Comparison of ENCODE assay signal across 29 cellular contexts in the genomic region with DNA sequence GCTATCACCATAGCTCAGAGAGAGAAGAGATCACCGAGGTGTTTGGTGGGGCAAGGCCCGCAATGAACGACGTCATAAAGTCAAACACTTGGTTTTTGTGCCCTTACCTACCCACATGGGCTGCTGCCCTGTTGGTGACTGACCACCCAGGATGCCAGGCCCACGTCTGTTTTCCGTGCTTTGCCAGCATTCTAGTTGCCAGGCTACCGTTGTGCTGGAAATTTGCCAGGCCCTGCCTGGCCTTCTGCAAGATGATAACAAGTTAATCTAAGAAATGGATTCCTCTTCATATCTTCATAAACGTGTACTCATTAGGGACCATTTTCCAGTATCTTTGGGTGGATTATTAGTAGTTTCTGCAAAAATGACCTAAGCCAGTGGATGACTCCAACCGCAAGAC. TPM values are rescaled to one million over a fixed set of nuclear protein-coding genes. Genes with fewer than 3 reads are reported as not detected.
"Had no signal": no experiment of that assay in that cellular context is flagged by ENCODE, and none has a peak within 500 bp of the region (broad histone marks: within the 10 kb centered on the region; RNA-seq: fewer than 3 reads in every experiment).

No MANE protein-coding gene starts in this region.

- H3K36me3 ChIP-seq: esophagus muscularis mucosa, gastroesophageal sphincter, heart right ventricle, left lung, neutrophil, right lobe of liver, stomach, tibial artery had no signal

- H3K4me1 Mint-ChIP-seq: endodermal cell, naive B cell, neural crest cell had no signal

- H3K27me3 ChIP-seq: left lung, right lobe of liver had no signal

- H3K9me3 Mint-ChIP-seq: dendritic cell treated with granulocyte-macrophage colony-stimulating factor and Interleukin-4, amounts not matched to agents 40 ng/mL and 50 ng/mL, for 4 days; endodermal cell; mesothelial cell of epicardium; naive B cell; natural killer cell treated with Interleukin-12 subunit alpha and Interleukin-12 subunit beta and Interleukin-15 and Interleukin-18, amount 100 ng/mL, for 72 hours; neural crest cell; type B pancreatic cell had no signal

- H3K27ac Mint-ChIP-seq: dendritic cell treated with granulocyte-macrophage colony-stimulating factor and Interleukin-4, amounts not matched to agents 40 ng/mL and 50 ng/mL, for 4 days; endodermal cell; mesothelial cell of epicardium; natural killer cell treated with Interleukin-12 subunit alpha and Interleukin-12 subunit beta and Interleukin-15 and Interleukin-18, amount 100 ng/mL, for 72 hours; progenitor cell of endocrine pancreas; type B pancreatic cell had no signal

- H3K4me3 Mint-ChIP-seq: dendritic cell treated with granulocyte-macrophage colony-stimulating factor and Interleukin-4, amounts not matched to agents 40 ng/mL and 50 ng/mL, for 4 days; endodermal cell; mesothelial cell of epicardium; naive B cell; natural killer cell treated with Interleukin-12 subunit alpha and Interleukin-12 subunit beta and Interleukin-15 and Interleukin-18, amount 100 ng/mL, for 72 hours; neural crest cell; type B pancreatic cell had no signal

- DNase-seq: effector CD8-positive, alpha-beta T cell; endodermal cell; heart right ventricle; hippocampal formation; left cardiac atrium; left lung; mesenchymal stem cell; mucosa of descending colon; naive B cell; right lobe of liver; small intestine; stimulated activated CD4-positive, alpha-beta T cell treated with anti-CD3 and anti-CD28 coated beads, Interleukin-12 subunit alpha, Interleukin-12 subunit beta, amount 100 ng/mL, for 4 hours; stimulated activated CD4-positive, alpha-beta T cell treated with anti-CD3 and anti-CD28 coated beads, Interleukin-1b, Interleukin-23, amount 100 ng/mL, for 48 hours; stimulated activated CD4-positive, alpha-beta T cell treated with anti-CD3 and anti-CD28 coated beads, Interleukin-4, amount 100 ng/mL, for 1 hour; stimulated activated CD8-positive, alpha-beta memory T cell treated with anti-CD3 and anti-CD28 coated beads, Interleukin-4, amount 100 ng/mL, for 48 hours; stimulated activated naive CD4-positive, alpha-beta T cell treated with Interleukin-2 at 50 U/mL for 16 hours; stomach; tibial artery had no signal

- ATAC-seq: foreskin keratinocyte; gastroesophageal sphincter; heart right ventricle; left cardiac atrium; left lung; mucosa of descending colon; natural killer cell treated with Interleukin-12 subunit alpha and Interleukin-12 subunit beta and Interleukin-15 and Interleukin-18, amount 100 ng/mL, for 72 hours; right lobe of liver had no signal

- H3K27me3 Mint-ChIP-seq: type B pancreatic cell had no signal

- H3K9me3 ChIP-seq: esophagus muscularis mucosa, gastroesophageal sphincter, heart right ventricle, left lung, mucosa of descending colon, neutrophil, right lobe of liver, stomach, tibial artery had no signal

- H3K36me3 Mint-ChIP-seq: mesothelial cell of epicardium; naive B cell; natural killer cell treated with Interleukin-12 subunit alpha and Interleukin-12 subunit beta and Interleukin-15 and Interleukin-18, amount 100 ng/mL, for 72 hours; type B pancreatic cell had no signal

- H3K4me1 ChIP-seq: esophagus muscularis mucosa, foreskin keratinocyte, gastroesophageal sphincter, left lung, right lobe of liver, stomach, tibial artery had no signal

- H3K4me3 ChIP-seq: esophagus muscularis mucosa, gastroesophageal sphincter, heart right ventricle, left lung, mucosa of descending colon, right lobe of liver, stomach, tibial artery had no signal

RNA-seq across cellular contexts. Expression of gene SLC6A4, which starts 35.4 kb away (rescaled TPM):
- total RNA-seq: fibroblast of lung, foreskin keratinocyte, neural crest cell, right lobe of liver had no signal
- polyA plus RNA-seq: fibroblast of lung, foreskin keratinocyte had no signal
